ENCODE assay signal across 8 cellular contexts in the genomic region with DNA sequence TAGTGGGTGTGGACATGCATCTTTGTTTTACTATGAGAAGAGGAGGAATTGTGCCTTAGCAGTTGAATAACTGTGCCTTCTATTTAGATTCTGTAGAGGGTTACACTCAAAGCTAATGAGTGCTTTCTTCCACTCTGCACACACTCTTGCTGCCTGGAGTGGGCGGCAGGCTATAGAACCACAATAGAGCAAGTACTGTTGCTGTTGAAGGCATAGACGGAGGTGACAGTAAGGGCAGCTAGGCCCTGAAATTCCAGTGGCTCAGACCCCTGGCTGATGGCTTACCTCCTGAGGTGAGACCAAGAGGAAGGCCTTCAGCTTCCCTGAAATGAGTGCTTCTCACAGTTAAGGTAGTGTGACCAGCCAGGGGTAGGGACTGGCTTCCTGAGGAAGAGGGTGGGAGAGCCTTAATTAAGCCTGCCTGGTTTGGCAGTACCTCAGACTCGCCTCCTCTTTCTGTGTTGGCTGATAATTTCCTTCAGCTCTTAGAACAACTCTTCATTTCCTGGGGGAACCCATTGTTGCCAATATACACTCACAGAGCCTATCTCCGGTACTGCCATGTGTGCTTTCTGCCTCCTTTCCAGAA. TPM values are rescaled to one million over a fixed set of nuclear protein-coding genes. Genes with fewer than 3 reads are reported as not detected.
DNase-seq lines count a peak whose midpoint lies in the region; ATAC-seq and TF ChIP-seq lines count a peak whose summit lies in the region.

No MANE protein-coding gene starts in this region.

- H3K27ac ChIP-seq in endodermal cell (ENCODE audit: low read depth, low read length) = peak overlapping the region; percentile 3

- no peaks in the 10 kb centered on the region for H3K27me3 ChIP-seq in endodermal cell (ENCODE audit: control insufficient read depth, insufficient read depth, low read length, poor library complexity, severe bottlenecking)

- peak overlapping the region; percentile 34 to 70 (median 57) for H3K4me3 Mint-ChIP-seq in T-cell
- no peak overlapping the region for H3K4me3 Mint-ChIP-seq in endodermal cell

- peaks cover 2 to 3% (median 3%) of the 10 kb centered on the region in 3 donors for H3K9me3 Mint-ChIP-seq in T-cell
- H3K9me3 Mint-ChIP-seq in endodermal cell = peaks cover 8% of the 10 kb centered on the region

- WGBS in endodermal cell (ENCODE audit: insufficient coverage in 1 of 2, insufficient read length in 1 of 2), 2 experiments = 93 to 94% methylated on average over 3 to 4 of the region's 4 CpGs

- peaks cover 22% of the 10 kb centered on the region for H3K4me1 ChIP-seq in endodermal cell (ENCODE audit: control insufficient read depth, insufficient read depth, low read length)

- DNase-seq in GM12865 (ENCODE audit: low read depth) = peak; percentile 57
- no peak for DNase-seq in T-cell
- no peak for DNase-seq in endodermal cell
- peak; percentile 49 to 56 for DNase-seq in stimulated activated CD4-positive, alpha-beta T cell treated with anti-CD3 and anti-CD28 coated beads, Interleukin-15, amount 100 ng/mL, for 48 hours (ENCODE audit: low read depth in 2 of 2)
- DNase-seq in COLO668 (lab: John Stamatoyannopoulos, UW; ENCODE audit: unreplicated experiment) = no peak
- no peak for DNase-seq in GM03348 (ENCODE audit: low spot score)
- DNase-seq in hippocampal formation (lab: John Stamatoyannopoulos, UW) = no peak

- H3K27ac Mint-ChIP-seq in T-cell = peak overlapping the region; percentile 90 to 95
- no peak overlapping the region for H3K27ac Mint-ChIP-seq in endodermal cell

- no peaks in the 10 kb centered on the region for H3K27me3 Mint-ChIP-seq in T-cell
- H3K27me3 Mint-ChIP-seq in endodermal cell (ENCODE audit: insufficient read depth) = peaks cover 1% of the 10 kb centered on the region

- H3K36me3 ChIP-seq in endodermal cell (ENCODE audit: control insufficient read depth, insufficient read depth, low read length) = no peaks in the 10 kb centered on the region

- CTCF ChIA-PET in T-cell (lab: Charles Lee) = interaction anchor here in 1 of 2 donors (1.1 kb wide), 1 partner anchor 23 kb away, joined by 3 read pairs; no protein-coding TSS in a partner anchor

- H3K4me3 ChIP-seq in GM12865 (ENCODE audit: low read depth, low read length) (no peak overlapping the region), endodermal cell (ENCODE audit: low read length) (no peak overlapping the region)

- H3K9me3 ChIP-seq in endodermal cell (ENCODE audit: control insufficient read depth, low read length) = peaks cover 9% of the 10 kb centered on the region

- POLR2A ChIA-PET in T-cell (lab: Charles Lee) = interaction anchor here in 1 of 2 donors (0.9 kb wide), 1 partner anchor 25 kb away, joined by 3 read pairs; a partner anchor contains a TSS

- peaks cover 8% of the 10 kb centered on the region for H3K36me3 Mint-ChIP-seq in T-cell
- peaks cover 3% of the 10 kb centered on the region for H3K36me3 Mint-ChIP-seq in endodermal cell (ENCODE audit: low read depth)

- H3K4me1 Mint-ChIP-seq in T-cell (peaks cover 90 to 95% (median 94%) of the 10 kb centered on the region in 3 donors), endodermal cell (peaks cover 56% of the 10 kb centered on the region)

- no peak overlapping the region for H3K9ac ChIP-seq in endodermal cell (ENCODE audit: extremely low read depth, low read length, poor library complexity, severe bottlenecking)

- ATAC-seq in T-cell (replicated peaks in 1 of 4) = peak; percentile 68 to 75 (median 72)
- no peak for ATAC-seq in HG03039 (IDR thresholded peaks at IDR 0.05; ENCODE audit: unreplicated experiment)

- TF ChIP-seq CTCF in GM12865 (IDR thresholded peaks at IDR 0.05; ENCODE audit: insufficient read depth, low read depth, low read length, missing control alignments) (no peak), endodermal cell (conservative IDR thresholded peaks at IDR 0.05) (no peak)

RNA-seq across cellular contexts. Expression of a gene that starts 24.7 kb away (rescaled TPM):
- 10 to 100 TPM; 53.5 to 75.5 (median 60.4) TPM for total RNA-seq in T-cell
- total RNA-seq in endodermal cell = 1 to 10 TPM; 5.7 to 5.9 TPM
- polyA plus RNA-seq in endodermal cell (2013, experiment 1 of 2) = 10.2 TPM
- 8.1 TPM for polyA plus RNA-seq in endodermal cell (2013, experiment 2 of 2)

Comparison
In these comparisons a context has a peak if more than half of its experiments do, and no peak if none do; other contexts are left out.
1. DNase-seq: peak in GM12865 (single experiment) and stimulated activated CD4-positive, alpha-beta T cell treated with anti-CD3 and anti-CD28 coated beads, Interleukin-15, amount 100 ng/mL, for 48 hours (2 of 2); none in T-cell (0 of 34), endodermal cell (single experiment), COLO668 (single experiment), GM03348 (single experiment) and hippocampal formation (0 of 2).
2. RNA of a gene that starts 24.7 kb away (total RNA-seq): 53.5 to 75.5 TPM in T-cell; 5.7 to 5.9 TPM in endodermal cell; every median in the first group is over 4 times any median in the second.